26 cellular contexts compared by ENCODE assay signal in the genomic region with DNA sequence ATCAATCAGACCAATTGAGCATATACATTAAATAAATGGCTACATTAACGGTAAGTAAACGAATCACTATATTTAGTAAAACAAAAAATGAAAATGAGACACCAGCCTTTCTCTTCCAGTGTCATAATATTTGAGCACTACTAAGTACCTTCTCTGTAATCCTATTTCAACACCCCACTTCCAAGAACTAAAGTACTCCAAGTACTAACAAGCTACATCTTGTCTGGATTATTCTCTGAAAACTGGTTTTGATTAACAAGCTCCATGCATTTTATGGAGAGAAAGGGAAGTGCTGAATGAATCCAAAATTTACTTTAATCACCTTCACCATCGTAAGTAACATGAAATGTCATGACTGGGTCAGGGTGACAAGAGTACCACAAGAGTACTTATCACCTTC.
DNase-seq lines count a peak whose midpoint lies in the region; ATAC-seq and TF ChIP-seq lines count a peak whose summit lies in the region.
"Had no signal": no experiment of that assay in that cellular context is flagged by ENCODE, and none has a peak within 500 bp of the region (broad histone marks: within the 10 kb centered on the region; RNA-seq: fewer than 3 reads in every experiment).

No MANE protein-coding gene starts in this region.

- no peak for TF ChIP-seq CTCF in AG10803 (conservative IDR thresholded peaks at IDR 0.05; ENCODE audit: low read length)
- no peak for TF ChIP-seq CTCF in VCaP (conservative IDR thresholded peaks at IDR 0.05)
- TF ChIP-seq CTCF in osteoblast (IDR thresholded peaks at IDR 0.05; ENCODE audit: extremely low read depth, low read depth, low read length), result no peak

- H3K27me3 Mint-ChIP-seq in activated T-helper 2 cell treated with anti-CD3 and anti-CD28 coated beads, Interferon-gamma antibody, Interleukin-2, Interleukin-4, amounts not matched to agents 10 μg/mL and 5 μg/mL and 100 μg/mL, durations not matched to agents 14 hours and 24 hours and 36 hours (ENCODE audit: low read depth), result peaks cover 14% of the 10 kb centered on the region
- H3K27me3 Mint-ChIP-seq: activated naive CD8-positive, alpha-beta T cell had no signal

- H3K9me3 ChIP-seq in osteoblast (ENCODE audit: low read depth, low read length), result no peaks in the 10 kb centered on the region
- H3K9me3 ChIP-seq: esophagus muscularis mucosa, stomach, tibial artery had no signal

- no peak overlapping the region for H2AFZ ChIP-seq in osteoblast (ENCODE audit: low read length)
- H2AFZ ChIP-seq: hepatocyte had no signal

- ATAC-seq in esophagus mucosa (peak; percentile 82), left ventricle myocardium superior (no peak)
- ATAC-seq: activated CD4-positive, alpha-beta T cell treated with anti-CD3 and anti-CD28 coated beads for 36 hours; activated CD8-positive, alpha-beta T cell treated with anti-CD3 and anti-CD28 coated beads for 36 hours; effector memory CD8-positive, alpha-beta T cell; K562 had no signal

- H3K4me2 ChIP-seq in osteoblast (ENCODE audit: insufficient read depth, low read length), result peak overlapping the region; percentile 85
- H3K4me2 ChIP-seq: hepatocyte had no signal

- no peaks in the 10 kb centered on the region for H3K4me1 Mint-ChIP-seq in activated T-helper 2 cell treated with anti-CD3 and anti-CD28 coated beads, Interferon-gamma antibody, Interleukin-2, Interleukin-4, amounts not matched to agents 10 μg/mL and 5 μg/mL and 100 μg/mL, durations not matched to agents 14 hours and 24 hours and 36 hours (ENCODE audit: low read depth)
- H3K4me1 Mint-ChIP-seq: activated CD4-positive, alpha-beta T cell treated with anti-CD3 and anti-CD28 coated beads for 36 hours; CD8-positive, alpha-beta memory T cell; neural crest cell had no signal

- no peak overlapping the region for H3K4me3 ChIP-seq in AG10803 (ENCODE audit: low read length)
- no peak overlapping the region for H3K4me3 ChIP-seq in osteoblast (ENCODE audit: insufficient read depth, low read length)
- H3K4me3 ChIP-seq: esophagus muscularis mucosa, hepatocyte, K562, stomach, tibial artery had no signal

- no peaks in the 10 kb centered on the region for H4K20me1 ChIP-seq in osteoblast (ENCODE audit: insufficient read depth, low read length)

- DNase-seq in AG10803 (ENCODE audit: low read depth) (peak; percentile 61), osteoblast (ENCODE audit: insufficient read length, low spot score, missing footprints) (no peak), hypothalamus (lab: John Stamatoyannopoulos, UW) (no peak), left ventricle myocardium superior (no peak), HEK293T (ENCODE audit: extremely low spot score) (no peak)
- DNase-seq in activated T-helper 2 cell treated with anti-CD3 and anti-CD28 coated beads, Interferon-gamma antibody, Interleukin-2, Interleukin-4, amounts not matched to agents 10 μg/mL and 5 μg/mL and 100 μg/mL, durations not matched to agents 14 hours and 24 hours and 36 hours (ENCODE audit: low spot score), result no peak
- DNase-seq: activated CD4-positive, alpha-beta T cell treated with anti-CD3 and anti-CD28 coated beads for 36 hours; activated CD8-positive, alpha-beta T cell treated with anti-CD3 and anti-CD28 coated beads for 36 hours; CD8-positive, alpha-beta memory T cell; central memory CD4-positive, alpha-beta T cell; effector memory CD8-positive, alpha-beta T cell; NCI-H1092 treated with DMSO at 0.1 percent for 48 hours; NCI-H1930; SHP77 treated with DMSO at 0.1 percent for 48 hours; stimulated activated CD4-positive, alpha-beta T cell treated with anti-CD3 and anti-CD28 coated beads, Interleukin-12 subunit alpha, Interleukin-12 subunit beta, amount 100 ng/mL, for 4 hours; stimulated activated CD4-positive, alpha-beta T cell treated with anti-CD3 and anti-CD28 coated beads, Interleukin-4, amount 100 ng/mL, for 1 hour; stomach had no signal

- H3K27ac Mint-ChIP-seq in activated T-helper 2 cell treated with anti-CD3 and anti-CD28 coated beads, Interferon-gamma antibody, Interleukin-2, Interleukin-4, amounts not matched to agents 10 μg/mL and 5 μg/mL and 100 μg/mL, durations not matched to agents 14 hours and 24 hours and 36 hours, result no peak overlapping the region
- H3K27ac Mint-ChIP-seq: activated CD4-positive, alpha-beta T cell treated with anti-CD3 and anti-CD28 coated beads for 36 hours; activated CD8-positive, alpha-beta T cell treated with anti-CD3 and anti-CD28 coated beads for 36 hours; activated naive CD8-positive, alpha-beta T cell; CD8-positive, alpha-beta memory T cell; effector memory CD8-positive, alpha-beta T cell had no signal

- POLR2A ChIA-PET in HEK293T (lab: Yijun Ruan, JAX), result no interaction called here

- H3K36me3 ChIP-seq in osteoblast (ENCODE audit: insufficient read depth, low read length), result peaks cover 14% of the 10 kb centered on the region
- H3K36me3 ChIP-seq: esophagus muscularis mucosa, stomach had no signal

- peaks cover 62% of the 10 kb centered on the region for H3K4me1 ChIP-seq in osteoblast (ENCODE audit: insufficient read depth, low read length)

- no peaks in the 10 kb centered on the region for H3K9me3 Mint-ChIP-seq in activated T-helper 2 cell treated with anti-CD3 and anti-CD28 coated beads, Interferon-gamma antibody, Interleukin-2, Interleukin-4, amounts not matched to agents 10 μg/mL and 5 μg/mL and 100 μg/mL, durations not matched to agents 14 hours and 24 hours and 36 hours
- H3K9me3 Mint-ChIP-seq: activated CD8-positive, alpha-beta T cell treated with anti-CD3 and anti-CD28 coated beads for 36 hours; CD8-positive, alpha-beta memory T cell; effector memory CD8-positive, alpha-beta T cell; neural crest cell had no signal

- CTCF ChIA-PET in HEK293T (lab: Yijun Ruan, JAX), result no interaction called here

- no peaks in the 10 kb centered on the region for H3K36me3 Mint-ChIP-seq in activated T-helper 2 cell treated with anti-CD3 and anti-CD28 coated beads, Interferon-gamma antibody, Interleukin-2, Interleukin-4, amounts not matched to agents 10 μg/mL and 5 μg/mL and 100 μg/mL, durations not matched to agents 14 hours and 24 hours and 36 hours (ENCODE audit: low read depth)
- H3K36me3 Mint-ChIP-seq: activated naive CD8-positive, alpha-beta T cell; CD8-positive, alpha-beta memory T cell had no signal

- H3K27me3 ChIP-seq in osteoblast (ENCODE audit: insufficient read depth, low read length), result no peaks in the 10 kb centered on the region
- H3K27me3 ChIP-seq: esophagus muscularis mucosa, hepatocyte, stomach, tibial artery had no signal

- intact Hi-C loops in activated T-helper 2 cell treated with anti-CD3 and anti-CD28 coated beads, Interferon-gamma antibody, Interleukin-2, Interleukin-4, amounts not matched to agents 10 μg/mL and 5 μg/mL and 100 μg/mL, durations not matched to agents 14 hours and 24 hours and 36 hours (cut with micrococcal nuclease), result no loop called here
- intact Hi-C loops in left ventricle myocardium superior (cut with micrococcal nuclease), result no loop called here

- H3K4me3 Mint-ChIP-seq in activated T-helper 2 cell treated with anti-CD3 and anti-CD28 coated beads, Interferon-gamma antibody, Interleukin-2, Interleukin-4, amounts not matched to agents 10 μg/mL and 5 μg/mL and 100 μg/mL, durations not matched to agents 14 hours and 24 hours and 36 hours (ENCODE audit: low read depth), result no peak overlapping the region
- H3K4me3 Mint-ChIP-seq: activated CD4-positive, alpha-beta T cell treated with anti-CD3 and anti-CD28 coated beads for 36 hours; activated CD8-positive, alpha-beta T cell treated with anti-CD3 and anti-CD28 coated beads for 36 hours; activated naive CD8-positive, alpha-beta T cell; CD8-positive, alpha-beta memory T cell; effector memory CD8-positive, alpha-beta T cell; neural crest cell had no signal

- no peaks in the 10 kb centered on the region for H3K79me2 ChIP-seq in osteoblast (ENCODE audit: insufficient read depth, low read length)
- H3K79me2 ChIP-seq: hepatocyte, parathyroid adenoma had no signal

- H3K27ac ChIP-seq in VCaP, result peak overlapping the region; percentile 74
- peak overlapping the region; percentile 93 for H3K27ac ChIP-seq in osteoblast (ENCODE audit: low read depth, low read length)
- H3K27ac ChIP-seq: hepatocyte, parathyroid adenoma had no signal

TF ChIP-seq in HEK293T, 16 proteins besides CTCF, POLR2A, EP300 and RAD21:
- TF ChIP-seq ELF4 (IDR thresholded peaks at IDR 0.05), result no peak
